In the genomic region with DNA sequence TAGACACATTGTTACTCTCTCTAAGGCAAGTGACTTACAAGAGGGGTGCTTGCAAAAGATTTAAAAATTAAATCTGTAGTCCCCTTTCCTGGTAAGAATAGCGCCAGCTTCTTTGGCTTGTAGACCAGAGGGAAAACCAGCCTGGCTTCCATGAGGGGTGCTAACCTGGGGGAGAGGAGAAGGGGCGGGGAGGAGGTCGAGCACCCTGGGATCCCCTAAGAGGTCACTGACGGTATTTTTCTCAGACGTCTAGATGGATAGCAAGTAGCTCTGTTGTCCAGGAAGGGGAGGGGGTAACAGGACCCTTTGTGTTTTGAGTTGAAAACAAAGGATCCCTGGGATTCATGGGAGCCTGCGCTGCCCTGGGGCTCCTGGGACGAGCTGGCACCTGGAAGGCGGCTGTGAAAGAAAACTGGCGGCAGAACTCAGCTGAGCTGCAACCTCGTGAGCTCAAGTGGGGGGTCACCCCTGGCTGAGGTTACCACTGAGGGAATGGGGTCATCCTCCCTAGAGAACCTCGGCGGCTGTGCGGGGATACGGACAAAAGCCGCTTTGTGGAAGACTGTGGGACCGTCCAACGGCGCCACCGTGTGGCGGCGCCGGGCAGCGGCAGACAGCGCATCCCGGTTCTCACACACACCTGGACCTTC, we compare ENCODE assay signal across 1 cellular context.
TF ChIP-seq lines count a peak whose summit lies in the region.

No MANE protein-coding gene starts in this region.

TF ChIP-seq in HepG2, 621 proteins besides CTCF, POLR2A, EP300 and RAD21 (continued from another document and continues in another):
- TF ChIP-seq, protein P1, sequence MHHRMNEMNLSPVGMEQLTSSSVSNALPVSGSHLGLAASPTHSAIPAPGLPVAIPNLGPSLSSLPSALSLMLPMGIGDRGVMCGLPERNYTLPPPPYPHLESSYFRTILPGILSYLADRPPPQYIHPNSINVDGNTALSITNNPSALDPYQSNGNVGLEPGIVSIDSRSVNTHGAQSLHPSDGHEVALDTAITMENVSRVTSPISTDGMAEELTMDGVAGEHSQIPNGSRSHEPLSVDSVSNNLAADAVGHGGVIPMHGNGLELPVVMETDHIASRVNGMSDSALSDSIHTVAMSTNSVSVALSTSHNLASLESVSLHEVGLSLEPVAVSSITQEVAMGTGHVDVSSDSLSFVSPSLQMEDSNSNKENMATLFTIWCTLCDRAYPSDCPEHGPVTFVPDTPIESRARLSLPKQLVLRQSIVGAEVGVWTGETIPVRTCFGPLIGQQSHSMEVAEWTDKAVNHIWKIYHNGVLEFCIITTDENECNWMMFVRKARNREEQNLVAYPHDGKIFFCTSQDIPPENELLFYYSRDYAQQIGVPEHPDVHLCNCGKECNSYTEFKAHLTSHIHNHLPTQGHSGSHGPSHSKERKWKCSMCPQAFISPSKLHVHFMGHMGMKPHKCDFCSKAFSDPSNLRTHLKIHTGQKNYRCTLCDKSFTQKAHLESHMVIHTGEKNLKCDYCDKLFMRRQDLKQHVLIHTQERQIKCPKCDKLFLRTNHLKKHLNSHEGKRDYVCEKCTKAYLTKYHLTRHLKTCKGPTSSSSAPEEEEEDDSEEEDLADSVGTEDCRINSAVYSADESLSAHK (CRISPR knock-in tag; IDR thresholded peaks at IDR 0.05; ENCODE audit: borderline replicate concordance), result no peak
- no peak for TF ChIP-seq GATA4 (IDR thresholded peaks at IDR 0.05; ENCODE audit: borderline replicate concordance, low read depth)
- TF ChIP-seq KDM5B (CRISPR knock-in tag; IDR thresholded peaks at IDR 0.05; ENCODE audit: borderline replicate concordance), result peak; percentile 92
- TF ChIP-seq AKAP8 (CRISPR knock-in tag; IDR thresholded peaks at IDR 0.05), result no peak
- TF ChIP-seq ZNF354B (CRISPR knock-in tag; IDR thresholded peaks at IDR 0.05), result 0 out of 2 replicates have a peak, but pooled peaks have one; percentile 70
- TF ChIP-seq ZNF326 (CRISPR knock-in tag; IDR thresholded peaks at IDR 0.05; ENCODE audit: borderline replicate concordance), result no peak
- TF ChIP-seq ARNT2 (CRISPR knock-in tag; IDR thresholded peaks at IDR 0.05; ENCODE audit: low read depth), result peak; percentile 78; the same call in 1 of the 2 replicates
- TF ChIP-seq, protein P2, sequence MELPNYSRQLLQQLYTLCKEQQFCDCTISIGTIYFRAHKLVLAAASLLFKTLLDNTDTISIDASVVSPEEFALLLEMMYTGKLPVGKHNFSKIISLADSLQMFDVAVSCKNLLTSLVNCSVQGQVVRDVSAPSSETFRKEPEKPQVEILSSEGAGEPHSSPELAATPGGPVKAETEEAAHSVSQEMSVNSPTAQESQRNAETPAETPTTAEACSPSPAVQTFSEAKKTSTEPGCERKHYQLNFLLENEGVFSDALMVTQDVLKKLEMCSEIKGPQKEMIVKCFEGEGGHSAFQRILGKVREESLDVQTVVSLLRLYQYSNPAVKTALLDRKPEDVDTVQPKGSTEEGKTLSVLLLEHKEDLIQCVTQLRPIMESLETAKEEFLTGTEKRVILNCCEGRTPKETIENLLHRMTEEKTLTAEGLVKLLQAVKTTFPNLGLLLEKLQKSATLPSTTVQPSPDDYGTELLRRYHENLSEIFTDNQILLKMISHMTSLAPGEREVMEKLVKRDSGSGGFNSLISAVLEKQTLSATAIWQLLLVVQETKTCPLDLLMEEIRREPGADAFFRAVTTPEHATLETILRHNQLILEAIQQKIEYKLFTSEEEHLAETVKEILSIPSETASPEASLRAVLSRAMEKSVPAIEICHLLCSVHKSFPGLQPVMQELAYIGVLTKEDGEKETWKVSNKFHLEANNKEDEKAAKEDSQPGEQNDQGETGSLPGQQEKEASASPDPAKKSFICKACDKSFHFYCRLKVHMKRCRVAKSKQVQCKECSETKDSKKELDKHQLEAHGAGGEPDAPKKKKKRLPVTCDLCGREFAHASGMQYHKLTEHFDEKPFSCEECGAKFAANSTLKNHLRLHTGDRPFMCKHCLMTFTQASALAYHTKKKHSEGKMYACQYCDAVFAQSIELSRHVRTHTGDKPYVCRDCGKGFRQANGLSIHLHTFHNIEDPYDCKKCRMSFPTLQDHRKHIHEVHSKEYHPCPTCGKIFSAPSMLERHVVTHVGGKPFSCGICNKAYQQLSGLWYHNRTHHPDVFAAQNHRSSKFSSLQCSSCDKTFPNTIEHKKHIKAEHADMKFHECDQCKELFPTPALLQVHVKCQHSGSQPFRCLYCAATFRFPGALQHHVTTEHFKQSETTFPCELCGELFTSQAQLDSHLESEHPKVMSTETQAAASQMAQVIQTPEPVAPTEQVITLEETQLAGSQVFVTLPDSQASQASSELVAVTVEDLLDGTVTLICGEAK (IDR thresholded peaks at IDR 0.05), result no peak
- TF ChIP-seq, protein P2 (CRISPR knock-in tag; IDR thresholded peaks at IDR 0.05), result no peak
- no peak for TF ChIP-seq KAT7 (CRISPR knock-in tag; IDR thresholded peaks at IDR 0.05; ENCODE audit: borderline replicate concordance)
- peak; percentile 45; the same call in 1 of the 2 replicates for TF ChIP-seq IRF2 (CRISPR knock-in tag; IDR thresholded peaks at IDR 0.05)
- TF ChIP-seq CBX1 (IDR thresholded peaks at IDR 0.05; ENCODE audit: low read depth), result peak; percentile 44
- no peak for TF ChIP-seq DPF2 (CRISPR knock-in tag; IDR thresholded peaks at IDR 0.05; ENCODE audit: borderline replicate concordance, low read depth)
- no peak for TF ChIP-seq NFIB (CRISPR knock-in tag; IDR thresholded peaks at IDR 0.05; ENCODE audit: borderline replicate concordance)
- no peak for TF ChIP-seq FOSL1 (CRISPR knock-in tag; IDR thresholded peaks at IDR 0.05; ENCODE audit: borderline replicate concordance)
- no peak; the same call in 1 of the 2 replicates for TF ChIP-seq ZNF569 (CRISPR knock-in tag; IDR thresholded peaks at IDR 0.05; ENCODE audit: borderline replicate concordance)
- TF ChIP-seq DNMT3B (CRISPR knock-in tag; conservative IDR thresholded peaks at IDR 0.05), result 0 out of 2 replicates have a peak, but pooled peaks have one; percentile 37
- peak; percentile 82; the same call in 1 of the 2 replicates for TF ChIP-seq ZNF839 (CRISPR knock-in tag; IDR thresholded peaks at IDR 0.05; ENCODE audit: borderline replicate concordance)
- peak; percentile 69; the same call in 1 of the 2 replicates for TF ChIP-seq ERF (CRISPR knock-in tag; IDR thresholded peaks at IDR 0.05)
- TF ChIP-seq, protein P3, sequence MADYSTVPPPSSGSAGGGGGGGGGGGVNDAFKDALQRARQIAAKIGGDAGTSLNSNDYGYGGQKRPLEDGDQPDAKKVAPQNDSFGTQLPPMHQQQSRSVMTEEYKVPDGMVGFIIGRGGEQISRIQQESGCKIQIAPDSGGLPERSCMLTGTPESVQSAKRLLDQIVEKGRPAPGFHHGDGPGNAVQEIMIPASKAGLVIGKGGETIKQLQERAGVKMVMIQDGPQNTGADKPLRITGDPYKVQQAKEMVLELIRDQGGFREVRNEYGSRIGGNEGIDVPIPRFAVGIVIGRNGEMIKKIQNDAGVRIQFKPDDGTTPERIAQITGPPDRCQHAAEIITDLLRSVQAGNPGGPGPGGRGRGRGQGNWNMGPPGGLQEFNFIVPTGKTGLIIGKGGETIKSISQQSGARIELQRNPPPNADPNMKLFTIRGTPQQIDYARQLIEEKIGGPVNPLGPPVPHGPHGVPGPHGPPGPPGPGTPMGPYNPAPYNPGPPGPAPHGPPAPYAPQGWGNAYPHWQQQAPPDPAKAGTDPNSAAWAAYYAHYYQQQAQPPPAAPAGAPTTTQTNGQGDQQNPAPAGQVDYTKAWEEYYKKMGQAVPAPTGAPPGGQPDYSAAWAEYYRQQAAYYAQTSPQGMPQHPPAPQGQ (CRISPR knock-in tag; IDR thresholded peaks at IDR 0.05; ENCODE audit: borderline replicate concordance), result 0 out of 2 replicates have a peak, but pooled peaks have one; percentile 54
- peak; percentile 69 for TF ChIP-seq HIVEP1 (CRISPR knock-in tag; IDR thresholded peaks at IDR 0.05)
- TF ChIP-seq, protein P4, sequence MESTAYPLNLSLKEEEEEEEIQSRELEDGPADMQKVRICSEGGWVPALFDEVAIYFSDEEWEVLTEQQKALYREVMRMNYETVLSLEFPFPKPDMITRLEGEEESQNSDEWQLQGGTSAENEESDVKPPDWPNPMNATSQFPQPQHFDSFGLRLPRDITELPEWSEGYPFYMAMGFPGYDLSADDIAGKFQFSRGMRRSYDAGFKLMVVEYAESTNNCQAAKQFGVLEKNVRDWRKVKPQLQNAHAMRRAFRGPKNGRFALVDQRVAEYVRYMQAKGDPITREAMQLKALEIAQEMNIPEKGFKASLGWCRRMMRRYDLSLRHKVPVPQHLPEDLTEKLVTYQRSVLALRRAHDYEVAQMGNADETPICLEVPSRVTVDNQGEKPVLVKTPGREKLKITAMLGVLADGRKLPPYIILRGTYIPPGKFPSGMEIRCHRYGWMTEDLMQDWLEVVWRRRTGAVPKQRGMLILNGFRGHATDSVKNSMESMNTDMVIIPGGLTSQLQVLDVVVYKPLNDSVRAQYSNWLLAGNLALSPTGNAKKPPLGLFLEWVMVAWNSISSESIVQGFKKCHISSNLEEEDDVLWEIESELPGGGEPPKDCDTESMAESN (CRISPR knock-in tag; conservative IDR thresholded peaks at IDR 0.05), result peak; percentile 81; the same call in 1 of the 2 replicates
- peak; percentile 74; the same call in 1 of the 2 replicates for TF ChIP-seq ZNF337 (CRISPR knock-in tag; IDR thresholded peaks at IDR 0.05; ENCODE audit: borderline replicate concordance, low read depth)
- TF ChIP-seq FOSL2 (CRISPR knock-in tag; IDR thresholded peaks at IDR 0.05), result peak; percentile 28; the same call in 1 of the 2 replicates
- peak; percentile 89; the same call in 1 of the 2 replicates for TF ChIP-seq ATF7-NPFF (CRISPR knock-in tag; IDR thresholded peaks at IDR 0.05; ENCODE audit: low read depth)
- peak; percentile 79; the same call in 1 of the 2 replicates for TF ChIP-seq ZNF547 (CRISPR knock-in tag; IDR thresholded peaks at IDR 0.05)
- TF ChIP-seq ZNF350 (CRISPR knock-in tag; IDR thresholded peaks at IDR 0.05; ENCODE audit: borderline replicate concordance, low read depth), result peak; percentile 85
- TF ChIP-seq SNAPC2 (CRISPR knock-in tag; IDR thresholded peaks at IDR 0.05), result no peak
- TF ChIP-seq, protein P5, sequence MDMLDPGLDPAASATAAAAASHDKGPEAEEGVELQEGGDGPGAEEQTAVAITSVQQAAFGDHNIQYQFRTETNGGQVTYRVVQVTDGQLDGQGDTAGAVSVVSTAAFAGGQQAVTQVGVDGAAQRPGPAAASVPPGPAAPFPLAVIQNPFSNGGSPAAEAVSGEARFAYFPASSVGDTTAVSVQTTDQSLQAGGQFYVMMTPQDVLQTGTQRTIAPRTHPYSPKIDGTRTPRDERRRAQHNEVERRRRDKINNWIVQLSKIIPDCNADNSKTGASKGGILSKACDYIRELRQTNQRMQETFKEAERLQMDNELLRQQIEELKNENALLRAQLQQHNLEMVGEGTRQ (IDR thresholded peaks at IDR 0.05; ENCODE audit: low read depth, low read length), result no peak
- TF ChIP-seq, protein P5 (CRISPR knock-in tag; IDR thresholded peaks at IDR 0.05; ENCODE audit: borderline replicate concordance), result 0 out of 2 replicates have a peak, but pooled peaks have one; percentile 21
- TF ChIP-seq, protein P6, sequence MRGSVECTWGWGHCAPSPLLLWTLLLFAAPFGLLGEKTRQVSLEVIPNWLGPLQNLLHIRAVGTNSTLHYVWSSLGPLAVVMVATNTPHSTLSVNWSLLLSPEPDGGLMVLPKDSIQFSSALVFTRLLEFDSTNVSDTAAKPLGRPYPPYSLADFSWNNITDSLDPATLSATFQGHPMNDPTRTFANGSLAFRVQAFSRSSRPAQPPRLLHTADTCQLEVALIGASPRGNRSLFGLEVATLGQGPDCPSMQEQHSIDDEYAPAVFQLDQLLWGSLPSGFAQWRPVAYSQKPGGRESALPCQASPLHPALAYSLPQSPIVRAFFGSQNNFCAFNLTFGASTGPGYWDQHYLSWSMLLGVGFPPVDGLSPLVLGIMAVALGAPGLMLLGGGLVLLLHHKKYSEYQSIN (CRISPR knock-in tag; IDR thresholded peaks at IDR 0.05; ENCODE audit: borderline replicate concordance), result no peak
- peak; percentile 44; the same call in 1 of the 2 replicates for TF ChIP-seq MED1 (CRISPR knock-in tag; IDR thresholded peaks at IDR 0.05)
- TF ChIP-seq ZNF891 (CRISPR knock-in tag; IDR thresholded peaks at IDR 0.05), result peak; percentile 67; the same call in 1 of the 2 replicates
- no peak for TF ChIP-seq ZNF652 (CRISPR knock-in tag; IDR thresholded peaks at IDR 0.05; ENCODE audit: borderline replicate concordance, low read depth)
- no peak for TF ChIP-seq CHD2 (IDR thresholded peaks at IDR 0.05; ENCODE audit: low read depth, low read length)
- peak; percentile 68; the same call in 1 of the 2 replicates for TF ChIP-seq PITX1 (CRISPR knock-in tag; IDR thresholded peaks at IDR 0.05)
